8 cellular contexts compared by ENCODE assay signal in genomic region chr3:168088106-168088722, GRCh38. TPM values are rescaled to one million over a fixed set of nuclear protein-coding genes. Genes with fewer than 3 reads are reported as not detected.
DNase-seq lines count a peak whose midpoint lies in the region; ATAC-seq and TF ChIP-seq lines count a peak whose summit lies in the region.

No MANE protein-coding gene starts in this region.

- TF ChIP-seq EP300 in suprapubic skin (IDR thresholded peaks at IDR 0.05), result no peak

- DNase-seq in RKO (ENCODE audit: low spot score) (peak; percentile 46), kidney tubule cell (ENCODE audit: low spot score) (peak; percentile 34), suprapubic skin (ENCODE audit: low spot score in 2 of 2) (no peak), NCI-H446 treated with DMSO at 0.1 percent for 48 hours (lab: John Stamatoyannopoulos, UW) (no peak)
- no peak for DNase-seq in activated CD8-positive, alpha-beta memory T cell treated with anti-CD3 and anti-CD28 coated beads, Interleukin-2, amount 50 U/mL, for 4 hours

- no peaks in the 10 kb centered on the region for H3K27me3 ChIP-seq in suprapubic skin

- ATAC-seq in GM19023 (IDR thresholded peaks at IDR 0.05; ENCODE audit: unreplicated experiment) (peak; percentile 67), HG03025 (IDR thresholded peaks at IDR 0.05; ENCODE audit: low FRiP score, unreplicated experiment) (peak; percentile 72)

- TF ChIP-seq CTCF in C4-2B (conservative IDR thresholded peaks at IDR 0.05), result peak; percentile 49
- peak in 1 of 2 donors; percentile 15 for TF ChIP-seq CTCF in suprapubic skin (IDR thresholded peaks at IDR 0.05)

- WGBS in suprapubic skin, result 74% methylated on average over 3 of the region's 3 CpGs

- H3K27ac ChIP-seq in C4-2B (no peak overlapping the region), suprapubic skin (no peak overlapping the region)

- H3K36me3 ChIP-seq in suprapubic skin, result no peaks in the 10 kb centered on the region

- H3K4me3 ChIP-seq in suprapubic skin, result no peak overlapping the region

- no peaks in the 10 kb centered on the region for H3K9me3 ChIP-seq in suprapubic skin

- peaks cover 34% of the 10 kb centered on the region for H3K4me1 ChIP-seq in suprapubic skin

- TF ChIP-seq POLR2A in suprapubic skin (IDR thresholded peaks at IDR 0.05), result no peak

RNA-seq across cellular contexts. Expression of gene GOLIM4, which starts 7.5 kb away (rescaled TPM):
- total RNA-seq in suprapubic skin, result 10 to 100 TPM; 16.0 to 21.3 (median 20.2) TPM

Comparison
In these comparisons a context has a peak if more than half of its experiments do, and no peak if none do; other contexts are left out.
1. DNase-seq: peak in RKO (single experiment) and kidney tubule cell (single experiment); none in suprapubic skin (0 of 2), NCI-H446 treated with DMSO at 0.1 percent for 48 hours (single experiment) and activated CD8-positive, alpha-beta memory T cell treated with anti-CD3 and anti-CD28 coated beads, Interleukin-2, amount 50 U/mL, for 4 hours (single experiment).